2 cellular contexts compared by ENCODE assay signal in the genomic region with DNA sequence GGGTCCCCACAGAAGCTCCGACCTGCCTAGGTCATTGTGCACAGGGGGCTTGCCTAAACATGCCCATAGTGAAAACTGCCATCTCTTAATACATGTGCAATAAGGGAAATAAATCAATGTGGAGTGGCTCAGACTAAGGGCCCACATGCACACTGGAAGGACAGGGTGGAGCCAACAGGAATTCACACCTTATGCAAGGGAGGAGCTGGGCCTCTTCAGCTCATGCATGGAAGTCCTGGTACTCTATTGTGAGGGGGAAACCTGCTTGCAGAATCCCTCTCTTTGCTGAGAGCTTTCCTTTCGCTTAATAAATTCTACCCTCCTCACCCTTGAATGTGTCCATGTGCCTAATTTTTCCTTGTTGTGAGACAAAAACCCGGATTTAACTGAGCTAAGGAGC.
TF ChIP-seq lines count a peak whose summit lies in the region.

No MANE protein-coding gene starts in this region.

TF ChIP-seq in A549, 52 proteins besides CTCF, POLR2A, EP300 and RAD21 (continued from another document):
- TF ChIP-seq, protein P1, sequence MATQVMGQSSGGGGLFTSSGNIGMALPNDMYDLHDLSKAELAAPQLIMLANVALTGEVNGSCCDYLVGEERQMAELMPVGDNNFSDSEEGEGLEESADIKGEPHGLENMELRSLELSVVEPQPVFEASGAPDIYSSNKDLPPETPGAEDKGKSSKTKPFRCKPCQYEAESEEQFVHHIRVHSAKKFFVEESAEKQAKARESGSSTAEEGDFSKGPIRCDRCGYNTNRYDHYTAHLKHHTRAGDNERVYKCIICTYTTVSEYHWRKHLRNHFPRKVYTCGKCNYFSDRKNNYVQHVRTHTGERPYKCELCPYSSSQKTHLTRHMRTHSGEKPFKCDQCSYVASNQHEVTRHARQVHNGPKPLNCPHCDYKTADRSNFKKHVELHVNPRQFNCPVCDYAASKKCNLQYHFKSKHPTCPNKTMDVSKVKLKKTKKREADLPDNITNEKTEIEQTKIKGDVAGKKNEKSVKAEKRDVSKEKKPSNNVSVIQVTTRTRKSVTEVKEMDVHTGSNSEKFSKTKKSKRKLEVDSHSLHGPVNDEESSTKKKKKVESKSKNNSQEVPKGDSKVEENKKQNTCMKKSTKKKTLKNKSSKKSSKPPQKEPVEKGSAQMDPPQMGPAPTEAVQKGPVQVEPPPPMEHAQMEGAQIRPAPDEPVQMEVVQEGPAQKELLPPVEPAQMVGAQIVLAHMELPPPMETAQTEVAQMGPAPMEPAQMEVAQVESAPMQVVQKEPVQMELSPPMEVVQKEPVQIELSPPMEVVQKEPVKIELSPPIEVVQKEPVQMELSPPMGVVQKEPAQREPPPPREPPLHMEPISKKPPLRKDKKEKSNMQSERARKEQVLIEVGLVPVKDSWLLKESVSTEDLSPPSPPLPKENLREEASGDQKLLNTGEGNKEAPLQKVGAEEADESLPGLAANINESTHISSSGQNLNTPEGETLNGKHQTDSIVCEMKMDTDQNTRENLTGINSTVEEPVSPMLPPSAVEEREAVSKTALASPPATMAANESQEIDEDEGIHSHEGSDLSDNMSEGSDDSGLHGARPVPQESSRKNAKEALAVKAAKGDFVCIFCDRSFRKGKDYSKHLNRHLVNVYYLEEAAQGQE (IDR thresholded peaks at IDR 0.05): no peak
- TF ChIP-seq EHMT2 (IDR thresholded peaks at IDR 0.05; ENCODE audit: low read depth): no peak
- no peak for TF ChIP-seq TP53 (CRISPR knock-in tag; IDR thresholded peaks at IDR 0.05)
- TF ChIP-seq NR3C1 (IDR thresholded peaks at IDR 0.05): no peak
- TF ChIP-seq POLR2AphosphoS2 (conservative IDR thresholded peaks at IDR 0.05; ENCODE audit: low read length): no peak
- TF ChIP-seq JUN (IDR thresholded peaks at IDR 0.05): no peak
- TF ChIP-seq ESRRA (IDR thresholded peaks at IDR 0.05; ENCODE audit: borderline replicate concordance, low read length): no peak
- TF ChIP-seq CHD2 (IDR thresholded peaks at IDR 0.05; ENCODE audit: low read length, partially characterized antibody): no peak
- no peak for TF ChIP-seq NPAS2 (CRISPR knock-in tag; IDR thresholded peaks at IDR 0.05; ENCODE audit: borderline replicate concordance)
- TF ChIP-seq KDM5A (IDR thresholded peaks at IDR 0.05): no peak
- TF ChIP-seq HDAC2 (IDR thresholded peaks at IDR 0.05): no peak

TF ChIP-seq in WTC11, 78 proteins besides CTCF, POLR2A, EP300 and RAD21 (continued from another document):
- TF ChIP-seq, protein P2, sequence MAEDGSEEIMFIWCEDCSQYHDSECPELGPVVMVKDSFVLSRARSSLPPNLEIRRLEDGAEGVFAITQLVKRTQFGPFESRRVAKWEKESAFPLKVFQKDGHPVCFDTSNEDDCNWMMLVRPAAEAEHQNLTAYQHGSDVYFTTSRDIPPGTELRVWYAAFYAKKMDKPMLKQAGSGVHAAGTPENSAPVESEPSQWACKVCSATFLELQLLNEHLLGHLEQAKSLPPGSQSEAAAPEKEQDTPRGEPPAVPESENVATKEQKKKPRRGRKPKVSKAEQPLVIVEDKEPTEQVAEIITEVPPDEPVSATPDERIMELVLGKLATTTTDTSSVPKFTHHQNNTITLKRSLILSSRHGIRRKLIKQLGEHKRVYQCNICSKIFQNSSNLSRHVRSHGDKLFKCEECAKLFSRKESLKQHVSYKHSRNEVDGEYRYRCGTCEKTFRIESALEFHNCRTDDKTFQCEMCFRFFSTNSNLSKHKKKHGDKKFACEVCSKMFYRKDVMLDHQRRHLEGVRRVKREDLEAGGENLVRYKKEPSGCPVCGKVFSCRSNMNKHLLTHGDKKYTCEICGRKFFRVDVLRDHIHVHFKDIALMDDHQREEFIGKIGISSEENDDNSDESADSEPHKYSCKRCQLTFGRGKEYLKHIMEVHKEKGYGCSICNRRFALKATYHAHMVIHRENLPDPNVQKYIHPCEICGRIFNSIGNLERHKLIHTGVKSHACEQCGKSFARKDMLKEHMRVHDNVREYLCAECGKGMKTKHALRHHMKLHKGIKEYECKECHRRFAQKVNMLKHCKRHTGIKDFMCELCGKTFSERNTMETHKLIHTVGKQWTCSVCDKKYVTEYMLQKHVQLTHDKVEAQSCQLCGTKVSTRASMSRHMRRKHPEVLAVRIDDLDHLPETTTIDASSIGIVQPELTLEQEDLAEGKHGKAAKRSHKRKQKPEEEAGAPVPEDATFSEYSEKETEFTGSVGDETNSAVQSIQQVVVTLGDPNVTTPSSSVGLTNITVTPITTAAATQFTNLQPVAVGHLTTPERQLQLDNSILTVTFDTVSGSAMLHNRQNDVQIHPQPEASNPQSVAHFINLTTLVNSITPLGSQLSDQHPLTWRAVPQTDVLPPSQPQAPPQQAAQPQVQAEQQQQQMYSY (CRISPR knock-in tag; IDR thresholded peaks at IDR 0.05): no peak
- TF ChIP-seq, protein P3, sequence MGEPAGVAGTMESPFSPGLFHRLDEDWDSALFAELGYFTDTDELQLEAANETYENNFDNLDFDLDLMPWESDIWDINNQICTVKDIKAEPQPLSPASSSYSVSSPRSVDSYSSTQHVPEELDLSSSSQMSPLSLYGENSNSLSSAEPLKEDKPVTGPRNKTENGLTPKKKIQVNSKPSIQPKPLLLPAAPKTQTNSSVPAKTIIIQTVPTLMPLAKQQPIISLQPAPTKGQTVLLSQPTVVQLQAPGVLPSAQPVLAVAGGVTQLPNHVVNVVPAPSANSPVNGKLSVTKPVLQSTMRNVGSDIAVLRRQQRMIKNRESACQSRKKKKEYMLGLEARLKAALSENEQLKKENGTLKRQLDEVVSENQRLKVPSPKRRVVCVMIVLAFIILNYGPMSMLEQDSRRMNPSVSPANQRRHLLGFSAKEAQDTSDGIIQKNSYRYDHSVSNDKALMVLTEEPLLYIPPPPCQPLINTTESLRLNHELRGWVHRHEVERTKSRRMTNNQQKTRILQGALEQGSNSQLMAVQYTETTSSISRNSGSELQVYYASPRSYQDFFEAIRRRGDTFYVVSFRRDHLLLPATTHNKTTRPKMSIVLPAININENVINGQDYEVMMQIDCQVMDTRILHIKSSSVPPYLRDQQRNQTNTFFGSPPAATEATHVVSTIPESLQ (CRISPR knock-in tag; IDR thresholded peaks at IDR 0.05): no peak
- no peak for TF ChIP-seq ZNF138 (CRISPR knock-in tag; conservative IDR thresholded peaks at IDR 0.05)
- TF ChIP-seq MXD4 (CRISPR knock-in tag; IDR thresholded peaks at IDR 0.05; ENCODE audit: borderline replicate concordance): no peak
- TF ChIP-seq, protein P4, sequence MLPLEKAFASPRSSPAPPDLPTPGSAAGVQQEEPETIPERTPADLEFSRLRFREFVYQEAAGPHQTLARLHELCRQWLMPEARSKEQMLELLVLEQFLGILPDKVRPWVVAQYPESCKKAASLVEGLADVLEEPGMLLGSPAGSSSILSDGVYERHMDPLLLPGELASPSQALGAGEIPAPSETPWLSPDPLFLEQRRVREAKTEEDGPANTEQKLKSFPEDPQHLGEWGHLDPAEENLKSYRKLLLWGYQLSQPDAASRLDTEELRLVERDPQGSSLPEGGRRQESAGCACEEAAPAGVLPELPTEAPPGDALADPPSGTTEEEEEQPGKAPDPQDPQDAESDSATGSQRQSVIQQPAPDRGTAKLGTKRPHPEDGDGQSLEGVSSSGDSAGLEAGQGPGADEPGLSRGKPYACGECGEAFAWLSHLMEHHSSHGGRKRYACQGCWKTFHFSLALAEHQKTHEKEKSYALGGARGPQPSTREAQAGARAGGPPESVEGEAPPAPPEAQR (CRISPR knock-in tag; IDR thresholded peaks at IDR 0.05): no peak
- no peak for TF ChIP-seq SP1 (CRISPR knock-in tag; conservative IDR thresholded peaks at IDR 0.05)
- TF ChIP-seq, protein P5, sequence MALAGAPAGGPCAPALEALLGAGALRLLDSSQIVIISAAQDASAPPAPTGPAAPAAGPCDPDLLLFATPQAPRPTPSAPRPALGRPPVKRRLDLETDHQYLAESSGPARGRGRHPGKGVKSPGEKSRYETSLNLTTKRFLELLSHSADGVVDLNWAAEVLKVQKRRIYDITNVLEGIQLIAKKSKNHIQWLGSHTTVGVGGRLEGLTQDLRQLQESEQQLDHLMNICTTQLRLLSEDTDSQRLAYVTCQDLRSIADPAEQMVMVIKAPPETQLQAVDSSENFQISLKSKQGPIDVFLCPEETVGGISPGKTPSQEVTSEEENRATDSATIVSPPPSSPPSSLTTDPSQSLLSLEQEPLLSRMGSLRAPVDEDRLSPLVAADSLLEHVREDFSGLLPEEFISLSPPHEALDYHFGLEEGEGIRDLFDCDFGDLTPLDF (CRISPR knock-in tag; IDR thresholded peaks at IDR 0.05): no peak
- TF ChIP-seq EMX1 (CRISPR knock-in tag; IDR thresholded peaks at IDR 0.05): no peak
- TF ChIP-seq CBFB (CRISPR knock-in tag; IDR thresholded peaks at IDR 0.05; ENCODE audit: low read depth): no peak
- TF ChIP-seq, protein P6, sequence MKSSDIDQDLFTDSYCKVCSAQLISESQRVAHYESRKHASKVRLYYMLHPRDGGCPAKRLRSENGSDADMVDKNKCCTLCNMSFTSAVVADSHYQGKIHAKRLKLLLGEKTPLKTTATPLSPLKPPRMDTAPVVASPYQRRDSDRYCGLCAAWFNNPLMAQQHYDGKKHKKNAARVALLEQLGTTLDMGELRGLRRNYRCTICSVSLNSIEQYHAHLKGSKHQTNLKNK (CRISPR knock-in tag; IDR thresholded peaks at IDR 0.05): no peak
